Comparison of ENCODE assay signal across 8 cellular contexts in the genomic region with DNA sequence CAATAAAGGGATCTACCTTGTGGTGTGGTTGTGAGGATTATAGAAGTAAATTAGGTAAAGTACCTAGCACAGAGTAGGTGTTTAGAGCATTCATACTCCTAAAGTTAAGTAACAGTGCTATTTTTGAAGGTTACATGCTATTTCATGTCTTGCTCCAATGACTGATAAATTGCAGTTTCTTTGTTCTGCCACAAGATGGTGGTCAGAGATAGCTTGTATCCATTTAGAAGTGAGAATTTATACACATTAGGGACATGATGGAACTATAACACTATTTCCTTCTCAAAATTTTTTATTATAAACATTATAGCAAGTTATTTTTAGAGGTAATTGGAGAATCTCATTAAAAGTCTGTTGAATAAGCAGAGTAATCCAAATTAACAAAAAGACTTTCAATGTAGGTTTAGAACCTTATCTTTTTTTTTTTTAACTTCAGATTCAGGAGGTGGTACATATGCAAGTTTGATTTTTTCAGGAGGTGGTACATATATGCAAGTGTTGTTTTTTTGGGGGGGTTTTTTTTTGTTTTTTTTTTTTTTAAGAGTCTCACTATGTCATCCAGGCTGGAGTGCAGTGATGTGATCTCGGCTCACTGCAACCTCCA. TPM values are rescaled to one million over a fixed set of nuclear protein-coding genes. Genes with fewer than 3 reads are reported as not detected.
DNase-seq lines count a peak whose midpoint lies in the region; ATAC-seq and TF ChIP-seq lines count a peak whose summit lies in the region.

No MANE protein-coding gene starts in this region.

- no peaks in the 10 kb centered on the region for H3K4me1 ChIP-seq in ovary (ENCODE audit: insufficient read depth)

- no peaks in the 10 kb centered on the region for H3K9me3 ChIP-seq in ovary

- H3K27me3 Mint-ChIP-seq in activated CD8-positive, alpha-beta memory T cell treated with anti-CD3 and anti-CD28 coated beads, Interleukin-2, amount 10 ng/mL, durations not matched to agents 7 days and 5 days: no peaks in the 10 kb centered on the region

- H3K4me3 Mint-ChIP-seq in activated CD8-positive, alpha-beta memory T cell treated with anti-CD3 and anti-CD28 coated beads, Interleukin-2, amount 10 ng/mL, durations not matched to agents 7 days and 5 days: no peak overlapping the region

- CTCF ChIA-PET in activated CD8-positive, alpha-beta memory T cell treated with anti-CD3 and anti-CD28 coated beads, Interleukin-2, amount 10 ng/mL, durations not matched to agents 7 days and 5 days (lab: Charles Lee): interaction anchor here (0.7 to 1.4 kb wide), 4 partner anchors 13 to 608 kb away, joined by 3 to 4 read pairs (median 4); no protein-coding TSS in a partner anchor

- intact Hi-C loops in ovary (cut with DNase I): no loop called here

- no peaks in the 10 kb centered on the region for H3K36me3 ChIP-seq in ovary

- TF ChIP-seq CTCF in ovary (IDR thresholded peaks at IDR 0.05): peak in 2 of 3 donors; percentile 25 to 53

- WGBS in ovary, 3 donors: 90 to 96% (median 94%) methylated on average over 1 of the region's 1 CpG

- H3K4me1 Mint-ChIP-seq in activated CD8-positive, alpha-beta memory T cell treated with anti-CD3 and anti-CD28 coated beads, Interleukin-2, amount 10 ng/mL, durations not matched to agents 7 days and 5 days: peaks cover 18% of the 10 kb centered on the region

- no peak for TF ChIP-seq POLR2A in ovary (IDR thresholded peaks at IDR 0.05)

- H3K27me3 ChIP-seq in ovary: no peaks in the 10 kb centered on the region

- peaks cover 25% of the 10 kb centered on the region for H3K36me3 Mint-ChIP-seq in activated CD8-positive, alpha-beta memory T cell treated with anti-CD3 and anti-CD28 coated beads, Interleukin-2, amount 10 ng/mL, durations not matched to agents 7 days and 5 days

- peak; percentile 65 for ATAC-seq in activated CD8-positive, alpha-beta memory T cell treated with anti-CD3 and anti-CD28 coated beads, Interleukin-2, amount 10 ng/mL, durations not matched to agents 7 days and 5 days
- ATAC-seq in HG02885 (IDR thresholded peaks at IDR 0.05; ENCODE audit: poor library complexity, unreplicated experiment) (peak; percentile 65), esophagus mucosa (peak; percentile 36), GM19455 (IDR thresholded peaks at IDR 0.05; ENCODE audit: unreplicated experiment) (no peak), GM19324 (IDR thresholded peaks at IDR 0.05; ENCODE audit: low FRiP score, unreplicated experiment) (no peak)

- TF ChIP-seq EP300 in ovary (IDR thresholded peaks at IDR 0.05): no peak

- no peak overlapping the region for H3K27ac Mint-ChIP-seq in activated CD8-positive, alpha-beta memory T cell treated with anti-CD3 and anti-CD28 coated beads, Interleukin-2, amount 10 ng/mL, durations not matched to agents 7 days and 5 days

- in situ Hi-C loops in SK-MEL-5 (cut with HindIII; ENCODE audit: low pct_unique_long_range_greater_than_20kb, low sequenced_read_pairs): no loop called here

- no peaks in the 10 kb centered on the region for H3K9me3 Mint-ChIP-seq in activated CD8-positive, alpha-beta memory T cell treated with anti-CD3 and anti-CD28 coated beads, Interleukin-2, amount 10 ng/mL, durations not matched to agents 7 days and 5 days (ENCODE audit: low read depth)

- no peak overlapping the region for H3K27ac ChIP-seq in ovary

- H3K4me3 ChIP-seq in ovary: no peak overlapping the region

- DNase-seq in activated CD8-positive, alpha-beta memory T cell treated with anti-CD3 and anti-CD28 coated beads, Interleukin-2, amount 10 ng/mL, durations not matched to agents 7 days and 5 days: no peak
- no peak for DNase-seq in activated CD8-positive, alpha-beta memory T cell treated with anti-CD3 and anti-CD28 coated beads, Interleukin-2, amount 50 U/mL, for 4 hours
- peak; percentile 72 for DNase-seq in SK-MEL-5 (ENCODE audit: low read depth, low spot score)
- no peak for DNase-seq in ovary

RNA-seq across cellular contexts. Expression of a gene that starts 17.1 kb away (rescaled TPM):
- 10 to 100 TPM; 71.2 to 78.0 TPM for total RNA-seq in activated CD8-positive, alpha-beta memory T cell treated with anti-CD3 and anti-CD28 coated beads, Interleukin-2, amount 10 ng/mL, durations not matched to agents 7 days and 5 days
- total RNA-seq in SK-MEL-5 (2014; rRNA removed; shearing (Covaris generic)): 100 and 117 TPM in 2 replicates
- 50.1 and 85.3 TPM in 2 replicates for polyA plus RNA-seq in SK-MEL-5 (2015; cell fraction: cytosol; rRNA removed)
- 41.9 and 66.4 TPM in 2 replicates for polyA plus RNA-seq in SK-MEL-5 (2015; cell fraction: nucleus; rRNA removed)
- total RNA-seq in esophagus mucosa: 42.2 TPM
- total RNA-seq in ovary: 10 to 100 TPM; 56.8 to 65.3 (median 62.6) TPM
- 10 to 100 TPM; 24.3 to 39.1 TPM for polyA plus RNA-seq in ovary

RNA-seq across cellular contexts. Expression of a gene that starts 17.4 kb away (rescaled TPM):
- 10 to 100 TPM; 17.1 to 17.3 TPM for total RNA-seq in activated CD8-positive, alpha-beta memory T cell treated with anti-CD3 and anti-CD28 coated beads, Interleukin-2, amount 10 ng/mL, durations not matched to agents 7 days and 5 days
- 36.3 and 36.6 TPM in 2 replicates for total RNA-seq in SK-MEL-5 (2014; rRNA removed; shearing (Covaris generic))
- 13.6 and 20.1 TPM in 2 replicates for polyA plus RNA-seq in SK-MEL-5 (2015; cell fraction: cytosol; rRNA removed)
- polyA plus RNA-seq in SK-MEL-5 (2015; cell fraction: nucleus; rRNA removed): 24.4 and 24.6 TPM in 2 replicates
- total RNA-seq in esophagus mucosa (18.2 TPM), ovary (10 to 100 TPM; 18.4 to 25.2 (median 21.5) TPM)
- polyA plus RNA-seq in ovary: 10 to 100 TPM; 13.1 to 14.1 TPM

Comparison
In these comparisons a context has a peak if more than half of its experiments do, and no peak if none do; other contexts are left out.
1. ATAC-seq: peak in activated CD8-positive, alpha-beta memory T cell treated with anti-CD3 and anti-CD28 coated beads, Interleukin-2, amount 10 ng/mL, durations not matched to agents 7 days and 5 days (single experiment), HG02885 (single experiment) and esophagus mucosa (single experiment); none in GM19455 (single experiment) and GM19324 (single experiment).